Comparison of ENCODE assay signal across 22 cellular contexts in genomic region chr21:32800056-32800455, GRCh38.
"Had no signal": no experiment of that assay in that cellular context is flagged by ENCODE, and none has a peak within 500 bp of the region (broad histone marks: within the 10 kb centered on the region; RNA-seq: fewer than 3 reads in every experiment).

No MANE protein-coding gene starts in this region.

- H3K4me1 ChIP-seq: left ventricle myocardium inferior, lower lobe of right lung, psoas muscle, right lobe of liver, suprapubic skin, thyroid gland, uterus had no signal

- H3K4me3 Mint-ChIP-seq: central memory CD8-positive, alpha-beta T cell; dendritic cell treated with granulocyte-macrophage colony-stimulating factor and Interleukin-4, amounts not matched to agents 40 ng/mL and 50 ng/mL, for 4 days; effector memory CD8-positive, alpha-beta T cell; immature natural killer cell; naive thymus-derived CD4-positive, alpha-beta T cell; nephron progenitor cell had no signal

- H3K9me3 Mint-ChIP-seq: central memory CD8-positive, alpha-beta T cell; dendritic cell treated with granulocyte-macrophage colony-stimulating factor and Interleukin-4, amounts not matched to agents 40 ng/mL and 50 ng/mL, for 4 days; effector memory CD8-positive, alpha-beta T cell; immature natural killer cell; naive thymus-derived CD4-positive, alpha-beta T cell; nephron progenitor cell had no signal

- H3K4me1 Mint-ChIP-seq: central memory CD8-positive, alpha-beta T cell; nephron progenitor cell had no signal

- FAIRE-seq: colon, kidney had no signal

- H3K36me3 ChIP-seq: left ventricle myocardium inferior, lower lobe of right lung, right lobe of liver, suprapubic skin, thyroid gland, upper lobe of left lung, uterus had no signal

- DNase-seq: effector memory CD8-positive, alpha-beta T cell; immature natural killer cell; kidney; left cardiac atrium; left ventricle myocardium inferior; lower lobe of right lung; mesenchymal stem cell; naive thymus-derived CD4-positive, alpha-beta T cell; nephron progenitor cell; psoas muscle; retina; right lobe of liver; stimulated activated CD4-positive, alpha-beta T cell treated with anti-CD3 and anti-CD28 coated beads, Interleukin-2, amount 100 ng/mL, for 48 hours; stimulated activated naive CD8-positive, alpha-beta T cell treated with anti-CD3 and anti-CD28 coated beads, Interleukin-15, Interleukin-2, amounts not matched to agents 100 U/mL and 50 U/mL, for 24 hours; thyroid gland; uterus had no signal

- H3K27me3 Mint-ChIP-seq: central memory CD8-positive, alpha-beta T cell; dendritic cell treated with granulocyte-macrophage colony-stimulating factor and Interleukin-4, amounts not matched to agents 40 ng/mL and 50 ng/mL, for 4 days had no signal

- H3K27ac ChIP-seq: left ventricle myocardium inferior, lower lobe of right lung, psoas muscle, right lobe of liver, suprapubic skin, thyroid gland, upper lobe of left lung, uterus had no signal

- H3K9me3 ChIP-seq: left ventricle myocardium inferior, lower lobe of right lung, psoas muscle, right lobe of liver, suprapubic skin, thyroid gland, upper lobe of left lung, uterus had no signal

- H3K27ac Mint-ChIP-seq: dendritic cell treated with granulocyte-macrophage colony-stimulating factor and Interleukin-4, amounts not matched to agents 40 ng/mL and 50 ng/mL, for 4 days; effector memory CD8-positive, alpha-beta T cell; immature natural killer cell; naive thymus-derived CD4-positive, alpha-beta T cell; nephron progenitor cell had no signal

- H3K27me3 ChIP-seq: right lobe of liver, suprapubic skin, thyroid gland, upper lobe of left lung, uterus had no signal

- H3K4me3 ChIP-seq: left ventricle myocardium inferior, lower lobe of right lung, psoas muscle, right lobe of liver, skin epidermis, suprapubic skin, thyroid gland, upper lobe of left lung, uterus had no signal
